Comparison of ENCODE assay signal across 1 cellular context in the genomic region with DNA sequence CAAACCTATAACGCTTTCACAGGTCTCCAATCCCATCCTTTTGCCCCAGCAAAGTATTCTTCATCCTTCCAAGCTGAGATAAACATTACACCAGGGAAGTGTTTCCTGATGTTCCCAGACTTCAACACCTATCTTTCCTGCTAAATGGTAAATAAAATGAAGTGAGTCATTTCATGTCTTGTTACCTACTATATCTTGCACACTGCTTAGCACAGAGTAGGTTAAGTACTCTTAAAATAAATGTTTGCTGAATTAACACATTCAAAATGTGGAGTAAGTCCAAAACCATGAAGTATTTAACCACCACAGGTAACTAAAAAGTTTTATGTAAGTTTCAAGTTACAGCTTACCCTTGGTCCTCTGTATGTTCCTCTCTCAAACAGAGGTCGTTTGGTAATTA.
TF ChIP-seq lines count a peak whose summit lies in the region.

No MANE protein-coding gene starts in this region.

TF ChIP-seq in GM23338, 12 proteins besides CTCF, POLR2A, EP300 and RAD21 (continued from another document):
- TF ChIP-seq REST (IDR thresholded peaks at IDR 0.05; ENCODE audit: unreplicated experiment) (no peak), JUNB (IDR thresholded peaks at IDR 0.05; ENCODE audit: unreplicated experiment) (no peak), ZNF114 (CRISPR knock-in tag; IDR thresholded peaks at IDR 0.05) (no peak), EZH2 (IDR thresholded peaks at IDR 0.05; ENCODE audit: low read depth, unreplicated experiment) (no peak)
- TF ChIP-seq, protein P1, sequence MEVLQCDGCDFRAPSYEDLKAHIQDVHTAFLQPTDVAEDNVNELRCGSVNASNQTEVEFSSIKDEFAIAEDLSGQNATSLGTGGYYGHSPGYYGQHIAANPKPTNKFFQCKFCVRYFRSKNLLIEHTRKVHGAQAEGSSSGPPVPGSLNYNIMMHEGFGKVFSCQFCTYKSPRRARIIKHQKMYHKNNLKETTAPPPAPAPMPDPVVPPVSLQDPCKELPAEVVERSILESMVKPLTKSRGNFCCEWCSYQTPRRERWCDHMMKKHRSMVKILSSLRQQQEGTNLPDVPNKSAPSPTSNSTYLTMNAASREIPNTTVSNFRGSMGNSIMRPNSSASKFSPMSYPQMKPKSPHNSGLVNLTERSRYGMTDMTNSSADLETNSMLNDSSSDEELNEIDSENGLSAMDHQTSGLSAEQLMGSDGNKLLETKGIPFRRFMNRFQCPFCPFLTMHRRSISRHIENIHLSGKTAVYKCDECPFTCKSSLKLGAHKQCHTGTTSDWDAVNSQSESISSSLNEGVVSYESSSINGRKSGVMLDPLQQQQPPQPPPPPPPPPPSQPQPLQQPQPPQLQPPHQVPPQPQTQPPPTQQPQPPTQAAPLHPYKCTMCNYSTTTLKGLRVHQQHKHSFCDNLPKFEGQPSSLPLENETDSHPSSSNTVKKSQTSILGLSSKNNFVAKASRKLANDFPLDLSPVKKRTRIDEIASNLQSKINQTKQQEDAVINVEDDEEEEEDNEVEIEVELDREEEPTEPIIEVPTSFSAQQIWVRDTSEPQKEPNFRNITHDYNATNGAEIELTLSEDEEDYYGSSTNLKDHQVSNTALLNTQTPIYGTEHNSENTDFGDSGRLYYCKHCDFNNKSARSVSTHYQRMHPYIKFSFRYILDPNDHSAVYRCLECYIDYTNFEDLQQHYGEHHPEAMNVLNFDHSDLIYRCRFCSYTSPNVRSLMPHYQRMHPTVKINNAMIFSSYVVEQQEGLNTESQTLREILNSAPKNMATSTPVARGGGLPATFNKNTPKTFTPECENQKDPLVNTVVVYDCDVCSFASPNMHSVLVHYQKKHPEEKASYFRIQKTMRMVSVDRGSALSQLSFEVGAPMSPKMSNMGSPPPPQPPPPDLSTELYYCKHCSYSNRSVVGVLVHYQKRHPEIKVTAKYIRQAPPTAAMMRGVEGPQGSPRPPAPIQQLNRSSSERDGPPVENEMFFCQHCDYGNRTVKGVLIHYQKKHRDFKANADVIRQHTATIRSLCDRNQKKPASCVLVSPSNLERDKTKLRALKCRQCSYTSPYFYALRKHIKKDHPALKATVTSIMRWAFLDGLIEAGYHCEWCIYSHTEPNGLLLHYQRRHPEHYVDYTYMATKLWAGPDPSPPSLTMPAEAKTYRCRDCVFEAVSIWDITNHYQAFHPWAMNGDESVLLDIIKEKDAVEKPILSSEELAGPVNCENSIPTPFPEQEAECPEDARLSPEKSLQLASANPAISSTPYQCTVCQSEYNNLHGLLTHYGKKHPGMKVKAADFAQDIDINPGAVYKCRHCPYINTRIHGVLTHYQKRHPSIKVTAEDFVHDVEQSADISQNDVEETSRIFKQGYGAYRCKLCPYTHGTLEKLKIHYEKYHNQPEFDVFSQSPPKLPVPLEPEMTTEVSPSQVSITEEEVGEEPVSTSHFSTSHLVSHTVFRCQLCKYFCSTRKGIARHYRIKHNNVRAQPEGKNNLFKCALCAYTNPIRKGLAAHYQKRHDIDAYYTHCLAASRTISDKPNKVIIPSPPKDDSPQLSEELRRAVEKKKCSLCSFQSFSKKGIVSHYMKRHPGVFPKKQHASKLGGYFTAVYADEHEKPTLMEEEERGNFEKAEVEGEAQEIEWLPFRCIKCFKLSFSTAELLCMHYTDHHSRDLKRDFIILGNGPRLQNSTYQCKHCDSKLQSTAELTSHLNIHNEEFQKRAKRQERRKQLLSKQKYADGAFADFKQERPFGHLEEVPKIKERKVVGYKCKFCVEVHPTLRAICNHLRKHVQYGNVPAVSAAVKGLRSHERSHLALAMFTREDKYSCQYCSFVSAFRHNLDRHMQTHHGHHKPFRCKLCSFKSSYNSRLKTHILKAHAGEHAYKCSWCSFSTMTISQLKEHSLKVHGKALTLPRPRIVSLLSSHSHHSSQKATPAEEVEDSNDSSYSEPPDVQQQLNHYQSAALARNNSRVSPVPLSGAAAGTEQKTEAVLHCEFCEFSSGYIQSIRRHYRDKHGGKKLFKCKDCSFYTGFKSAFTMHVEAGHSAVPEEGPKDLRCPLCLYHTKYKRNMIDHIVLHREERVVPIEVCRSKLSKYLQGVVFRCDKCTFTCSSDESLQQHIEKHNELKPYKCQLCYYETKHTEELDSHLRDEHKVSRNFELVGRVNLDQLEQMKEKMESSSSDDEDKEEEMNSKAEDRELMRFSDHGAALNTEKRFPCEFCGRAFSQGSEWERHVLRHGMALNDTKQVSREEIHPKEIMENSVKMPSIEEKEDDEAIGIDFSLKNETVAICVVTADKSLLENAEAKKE (CRISPR knock-in tag; IDR thresholded peaks at IDR 0.05) = no peak
